1 cellular context compared by ENCODE assay signal in genomic region chr3:186590580-186591296, GRCh38.
A peak's percentile ranks its signal among the peaks of the same experiment; 100 is the strongest.
TF ChIP-seq lines count a peak whose summit lies in the region.

No MANE protein-coding gene starts in this region.

TF ChIP-seq in K562, 482 proteins besides CTCF, POLR2A, EP300 and RAD21:
- TF ChIP-seq KLF13 (tag; IDR thresholded peaks at IDR 0.05; ENCODE audit: borderline replicate concordance, low read depth) (no peak), U2AF1 (optimal IDR thresholded peaks at IDR 0.05; ENCODE audit: low read depth, low read length) (no peak), SPI1 (IDR thresholded peaks at IDR 0.05; ENCODE audit: borderline replicate concordance, low read depth, low read length) (0 out of 2 replicates have a peak, but pooled peaks have one; percentile 2), ZNF140 (CRISPR knock-in tag; IDR thresholded peaks at IDR 0.05) (no peak), L3MBTL2 (IDR thresholded peaks at IDR 0.05) (0 out of 2 replicates have a peak, but pooled peaks have one; percentile 19), MXD1 (CRISPR knock-in tag; IDR thresholded peaks at IDR 0.05; ENCODE audit: borderline replicate concordance, poor library complexity, severe bottlenecking) (no peak), ZNF263 (CRISPR knock-in tag; IDR thresholded peaks at IDR 0.05; ENCODE audit: borderline replicate concordance) (peak; percentile 76), TRIM24 (IDR thresholded peaks at IDR 0.05) (no peak)
